8 cellular contexts compared by ENCODE assay signal in the genomic region with DNA sequence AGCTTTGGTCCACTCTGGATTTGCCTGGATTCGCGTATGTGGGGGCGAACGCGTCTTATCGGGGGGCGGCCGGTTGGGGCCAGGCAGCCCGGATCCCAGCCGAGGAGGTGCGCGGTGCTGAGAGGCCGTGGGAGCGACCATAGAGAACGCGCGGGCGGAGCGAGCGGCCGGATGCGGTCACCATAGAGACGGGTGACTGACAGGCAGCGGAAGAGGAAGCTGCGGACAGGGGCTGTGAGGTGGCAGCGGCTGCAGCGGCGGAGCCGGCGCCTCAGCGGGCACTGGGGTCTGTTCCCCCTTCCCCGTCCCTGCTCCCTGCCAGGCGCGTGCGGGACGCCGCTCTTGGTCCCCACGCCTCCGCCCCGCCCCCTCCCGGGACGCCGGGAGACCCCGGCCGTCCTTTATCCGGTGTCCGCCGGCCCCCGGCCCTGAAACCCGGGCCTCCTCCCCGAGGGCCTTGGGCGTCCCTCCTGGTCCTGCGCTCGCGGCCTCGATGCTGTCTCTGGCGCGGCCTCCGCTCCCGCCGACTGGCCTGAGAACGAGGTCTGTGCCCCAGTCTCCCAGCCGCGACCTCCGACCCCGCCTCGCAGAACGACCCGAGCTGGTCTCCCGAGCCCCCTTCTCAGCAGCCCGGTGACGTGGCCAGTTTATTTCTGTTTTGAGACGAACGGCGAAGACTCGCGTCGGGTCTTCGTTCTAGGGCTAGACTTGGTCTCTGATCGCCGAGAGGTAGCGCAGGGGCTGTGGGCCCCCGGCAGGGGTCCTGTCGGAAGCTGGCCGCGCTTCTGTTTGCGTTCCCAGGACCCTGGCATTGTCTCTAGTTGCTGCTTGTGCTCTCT.
DNase-seq lines count a peak whose midpoint lies in the region; ATAC-seq and TF ChIP-seq lines count a peak whose summit lies in the region.

A gene with protein sequence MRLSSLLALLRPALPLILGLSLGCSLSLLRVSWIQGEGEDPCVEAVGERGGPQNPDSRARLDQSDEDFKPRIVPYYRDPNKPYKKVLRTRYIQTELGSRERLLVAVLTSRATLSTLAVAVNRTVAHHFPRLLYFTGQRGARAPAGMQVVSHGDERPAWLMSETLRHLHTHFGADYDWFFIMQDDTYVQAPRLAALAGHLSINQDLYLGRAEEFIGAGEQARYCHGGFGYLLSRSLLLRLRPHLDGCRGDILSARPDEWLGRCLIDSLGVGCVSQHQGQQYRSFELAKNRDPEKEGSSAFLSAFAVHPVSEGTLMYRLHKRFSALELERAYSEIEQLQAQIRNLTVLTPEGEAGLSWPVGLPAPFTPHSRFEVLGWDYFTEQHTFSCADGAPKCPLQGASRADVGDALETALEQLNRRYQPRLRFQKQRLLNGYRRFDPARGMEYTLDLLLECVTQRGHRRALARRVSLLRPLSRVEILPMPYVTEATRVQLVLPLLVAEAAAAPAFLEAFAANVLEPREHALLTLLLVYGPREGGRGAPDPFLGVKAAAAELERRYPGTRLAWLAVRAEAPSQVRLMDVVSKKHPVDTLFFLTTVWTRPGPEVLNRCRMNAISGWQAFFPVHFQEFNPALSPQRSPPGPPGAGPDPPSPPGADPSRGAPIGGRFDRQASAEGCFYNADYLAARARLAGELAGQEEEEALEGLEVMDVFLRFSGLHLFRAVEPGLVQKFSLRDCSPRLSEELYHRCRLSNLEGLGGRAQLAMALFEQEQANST (plus strand): TSS at position 212 of the 839 bp plus-strand sequence. CDS start 1,529 bp downstream, outside the sequence.

- peak within 1 kb of the TSS; percentile 98 for H3K27ac Mint-ChIP-seq in nephron progenitor cell
- H3K27ac Mint-ChIP-seq in stimulated activated naive CD8-positive, alpha-beta T cell treated with anti-CD3 and anti-CD28 coated beads, Interleukin-15, amount 100 ng/mL, for 72 hours = peak within 1 kb of the TSS; percentile 99 to 100

- TF ChIP-seq CTCF in fibroblast of pulmonary artery (IDR thresholded peaks at IDR 0.05; ENCODE audit: low read length, missing control alignments) (no peak), nephron progenitor cell (IDR thresholded peaks at IDR 0.05) (no peak)

- DNase-seq in ELF-1 (ENCODE audit: low read depth, low spot score) (peak; percentile 84), Kasumi-1 (lab: John Stamatoyannopoulos, UW) (peak; percentile 91 to 94), SHP77 (lab: John Stamatoyannopoulos, UW) (peak; percentile 39 to 85), fibroblast of pulmonary artery (ENCODE audit: low read depth) (peak; percentile 86), nephron progenitor cell (peak; percentile 89)
- DNase-seq in activated effector memory CD4-positive, alpha-beta T cell treated with Interleukin-2 at 50 U/mL for 16 hours = peak; percentile 88
- DNase-seq in stimulated activated naive CD8-positive, alpha-beta T cell treated with anti-CD3 and anti-CD28 coated beads, Interleukin-15, amount 100 ng/mL, for 72 hours = peak; percentile 88 to 91

- ATAC-seq in GM21825 (IDR thresholded peaks at IDR 0.05; ENCODE audit: unreplicated experiment) = peak; percentile 96
- ATAC-seq in stimulated activated naive CD8-positive, alpha-beta T cell treated with anti-CD3 and anti-CD28 coated beads, Interleukin-15, amount 100 ng/mL, for 72 hours = peak; percentile 96

- H3K4me3 Mint-ChIP-seq in nephron progenitor cell = peak within 1 kb of the TSS; percentile 98
- peak within 1 kb of the TSS; percentile 99 to 100 for H3K4me3 Mint-ChIP-seq in stimulated activated naive CD8-positive, alpha-beta T cell treated with anti-CD3 and anti-CD28 coated beads, Interleukin-15, amount 100 ng/mL, for 72 hours

- H3K36me3 Mint-ChIP-seq in nephron progenitor cell (ENCODE audit: low read depth) = no peaks in the 10 kb centered on the region

- H3K4me3 ChIP-seq in fibroblast of pulmonary artery (replicated peaks; ENCODE audit: low read depth, low read length) = peak within 1 kb of the TSS; percentile 98

- peaks cover 3% of the 10 kb centered on the region for H3K27me3 Mint-ChIP-seq in nephron progenitor cell (ENCODE audit: low read depth, poor library complexity)
- no peaks in the 10 kb centered on the region for H3K27me3 Mint-ChIP-seq in stimulated activated naive CD8-positive, alpha-beta T cell treated with anti-CD3 and anti-CD28 coated beads, Interleukin-15, amount 100 ng/mL, for 72 hours

- no peaks in the 10 kb centered on the region for H3K9me3 Mint-ChIP-seq in nephron progenitor cell
- H3K9me3 Mint-ChIP-seq in stimulated activated naive CD8-positive, alpha-beta T cell treated with anti-CD3 and anti-CD28 coated beads, Interleukin-15, amount 100 ng/mL, for 72 hours = no peaks in the 10 kb centered on the region

- peaks cover 43% of the 10 kb centered on the region for H3K4me1 Mint-ChIP-seq in nephron progenitor cell
- peaks cover 45% of the 10 kb centered on the region for H3K4me1 Mint-ChIP-seq in stimulated activated naive CD8-positive, alpha-beta T cell treated with anti-CD3 and anti-CD28 coated beads, Interleukin-15, amount 100 ng/mL, for 72 hours

Comparison
In these comparisons a context has a peak if more than half of its experiments do, and no peak if none do; other contexts are left out.
1. Peak in every context shown above with its lines: DNase-seq, ATAC-seq and H3K4me3 ChIP-seq.